ENCODE assay signal across 1 cellular context in the genomic region with DNA sequence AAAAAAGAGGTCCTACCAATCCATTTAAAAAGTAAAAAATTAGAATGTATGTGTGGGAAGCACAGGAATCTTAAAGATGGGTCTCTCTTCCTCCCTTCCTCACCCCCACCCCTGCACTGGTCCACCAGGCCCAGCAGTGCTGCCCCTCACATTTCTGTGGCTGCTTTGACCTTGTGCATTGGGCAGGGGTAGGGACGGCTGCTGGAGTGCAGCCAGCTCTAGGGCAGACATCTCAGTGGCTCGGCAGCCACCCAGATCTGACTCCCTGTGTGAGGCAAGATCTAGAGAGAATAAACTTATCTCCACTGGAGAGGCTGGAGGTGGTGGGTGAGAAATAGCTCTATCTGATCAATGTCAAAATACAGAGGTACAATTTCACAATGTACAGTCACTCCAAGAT.
TF ChIP-seq lines count a peak whose summit lies in the region.

No MANE protein-coding gene starts in this region.

TF ChIP-seq in IMR-90, 13 proteins besides CTCF, POLR2A, EP300 and RAD21:
- no peak for TF ChIP-seq CHD1 (IDR thresholded peaks at IDR 0.05; ENCODE audit: low read depth, low read length)
- no peak for TF ChIP-seq ELK1 (IDR thresholded peaks at IDR 0.05; ENCODE audit: borderline replicate concordance, low read depth, low read length)
- TF ChIP-seq USF2 (IDR thresholded peaks at IDR 0.05; ENCODE audit: low read depth, low read length): no peak
- TF ChIP-seq MXI1 (IDR thresholded peaks at IDR 0.05; ENCODE audit: borderline replicate concordance, low read depth, low read length): no peak
